Comparison of ENCODE assay signal across 26 cellular contexts in genomic region chr1:239630767-239631166, GRCh38.
"Had no signal": no experiment of that assay in that cellular context is flagged by ENCODE, and none has a peak within 500 bp of the region (broad histone marks: within the 10 kb centered on the region; RNA-seq: fewer than 3 reads in every experiment).

No MANE protein-coding gene starts in this region.

- H3K27me3 ChIP-seq: body of pancreas, cardiac muscle cell, gastroesophageal sphincter, transverse colon had no signal

- H3K27ac ChIP-seq: body of pancreas, cardiac muscle cell, epithelial cell of prostate, gastroesophageal sphincter, left ventricle myocardium inferior, transverse colon had no signal

- DNase-seq: activated CD8-positive, alpha-beta memory T cell treated with anti-CD3 and anti-CD28 coated beads, Interleukin-2, amount 10 ng/mL, durations not matched to agents 7 days and 5 days; activated CD8-positive, alpha-beta T cell treated with anti-CD3 and anti-CD28 coated beads for 36 hours; activated gamma-delta T cell; activated T-cell treated with anti-CD3 and anti-CD28 coated beads for 4 hours; anterior cingulate cortex; body of pancreas; cortex of kidney; head of caudate nucleus; left ventricle myocardium inferior; mammary epithelial cell; midbrain; natural killer cell; retina; stimulated activated CD4-positive, alpha-beta T cell treated with anti-CD3 and anti-CD28 coated beads, Interleukin-2, amount 100 ng/mL, for 48 hours; stimulated activated CD8-positive, alpha-beta memory T cell treated with anti-CD3 and anti-CD28 coated beads, Interleukin-4, amount 100 ng/mL, for 48 hours; stimulated activated naive B cell treated with anti-CD40 and anti-IgM and Interleukin-4, amounts not matched to agents 10 μg/mL and 1 μg/mL and 100 μg/mL, for 72 hours; T1000; transverse colon had no signal

- H3K36me3 Mint-ChIP-seq: activated CD8-positive, alpha-beta memory T cell treated with anti-CD3 and anti-CD28 coated beads, Interleukin-2, amount 10 ng/mL, durations not matched to agents 7 days and 5 days; natural killer cell; stimulated activated naive B cell treated with anti-CD40 and anti-IgM and Interleukin-4, amounts not matched to agents 10 μg/mL and 1 μg/mL and 100 μg/mL, for 72 hours had no signal

- H3K27me3 Mint-ChIP-seq: activated CD4-positive, alpha-beta T cell treated with anti-CD3 and anti-CD28 coated beads, Interleukin-2, amount 10 ng/mL, durations not matched to agents 24 days and 14 days; activated CD8-positive, alpha-beta memory T cell treated with anti-CD3 and anti-CD28 coated beads, Interleukin-2, amount 10 ng/mL, durations not matched to agents 7 days and 5 days; activated CD8-positive, alpha-beta T cell treated with anti-CD3 and anti-CD28 coated beads for 36 hours; activated naive CD4-positive, alpha-beta T cell treated with anti-CD3 and anti-CD28 coated beads, Interleukin-2, amount 50 U/mL, for 24 hours; progenitor cell of endocrine pancreas; stimulated activated naive B cell treated with anti-CD40 and anti-IgM and Interleukin-4, amounts not matched to agents 10 μg/mL and 1 μg/mL and 100 μg/mL, for 72 hours had no signal

- H3K9me3 Mint-ChIP-seq: activated CD4-positive, alpha-beta T cell treated with anti-CD3 and anti-CD28 coated beads, Interleukin-2, amount 10 ng/mL, durations not matched to agents 24 days and 14 days; activated CD8-positive, alpha-beta T cell treated with anti-CD3 and anti-CD28 coated beads for 36 hours; activated naive CD4-positive, alpha-beta T cell treated with anti-CD3 and anti-CD28 coated beads, Interleukin-2, amount 50 U/mL, for 24 hours; activated T-helper 1 cell treated with anti-CD3 and anti-CD28 coated beads, Interleukin-12 subunit alpha, Interleukin-12 subunit beta, Interleukin-2, Interleukin-4 antibody, amounts not matched to agents 30 ng/mL and 10 ng/mL and 1 ng/mL, durations not matched to agents 14 hours and 24 hours and 36 hours; natural killer cell had no signal

- H3K27ac Mint-ChIP-seq: activated CD4-positive, alpha-beta T cell treated with anti-CD3 and anti-CD28 coated beads, Interleukin-2, amount 10 ng/mL, durations not matched to agents 24 days and 14 days; activated CD8-positive, alpha-beta memory T cell treated with anti-CD3 and anti-CD28 coated beads, Interleukin-2, amount 10 ng/mL, durations not matched to agents 7 days and 5 days; activated CD8-positive, alpha-beta T cell treated with anti-CD3 and anti-CD28 coated beads for 36 hours; activated T-helper 1 cell treated with anti-CD3 and anti-CD28 coated beads, Interleukin-12 subunit alpha, Interleukin-12 subunit beta, Interleukin-2, Interleukin-4 antibody, amounts not matched to agents 30 ng/mL and 10 ng/mL and 1 ng/mL, durations not matched to agents 14 hours and 24 hours and 36 hours; natural killer cell; progenitor cell of endocrine pancreas; stimulated activated naive B cell treated with anti-CD40 and anti-IgM and Interleukin-4, amounts not matched to agents 10 μg/mL and 1 μg/mL and 100 μg/mL, for 72 hours had no signal

- H3K4me1 Mint-ChIP-seq: activated CD4-positive, alpha-beta T cell treated with anti-CD3 and anti-CD28 coated beads, Interleukin-2, amount 10 ng/mL, durations not matched to agents 24 days and 14 days; activated CD8-positive, alpha-beta memory T cell treated with anti-CD3 and anti-CD28 coated beads, Interleukin-2, amount 10 ng/mL, durations not matched to agents 7 days and 5 days; activated naive CD4-positive, alpha-beta T cell treated with anti-CD3 and anti-CD28 coated beads, Interleukin-2, amount 50 U/mL, for 24 hours; natural killer cell; stimulated activated naive B cell treated with anti-CD40 and anti-IgM and Interleukin-4, amounts not matched to agents 10 μg/mL and 1 μg/mL and 100 μg/mL, for 72 hours had no signal

- H3K4me3 Mint-ChIP-seq: activated CD4-positive, alpha-beta T cell treated with anti-CD3 and anti-CD28 coated beads, Interleukin-2, amount 10 ng/mL, durations not matched to agents 24 days and 14 days; activated CD8-positive, alpha-beta memory T cell treated with anti-CD3 and anti-CD28 coated beads, Interleukin-2, amount 10 ng/mL, durations not matched to agents 7 days and 5 days; activated CD8-positive, alpha-beta T cell treated with anti-CD3 and anti-CD28 coated beads for 36 hours; activated naive CD4-positive, alpha-beta T cell treated with anti-CD3 and anti-CD28 coated beads, Interleukin-2, amount 50 U/mL, for 24 hours; activated T-helper 1 cell treated with anti-CD3 and anti-CD28 coated beads, Interleukin-12 subunit alpha, Interleukin-12 subunit beta, Interleukin-2, Interleukin-4 antibody, amounts not matched to agents 30 ng/mL and 10 ng/mL and 1 ng/mL, durations not matched to agents 14 hours and 24 hours and 36 hours; natural killer cell; stimulated activated naive B cell treated with anti-CD40 and anti-IgM and Interleukin-4, amounts not matched to agents 10 μg/mL and 1 μg/mL and 100 μg/mL, for 72 hours had no signal

- ATAC-seq: activated CD4-positive, CD25-positive, alpha-beta regulatory T cell treated with anti-CD3 and anti-CD28 coated beads, Interleukin-2, amount 50 U/mL, for 24 hours; activated CD8-positive, alpha-beta memory T cell treated with anti-CD3 and anti-CD28 coated beads, Interleukin-2, amount 10 ng/mL, durations not matched to agents 7 days and 5 days; activated CD8-positive, alpha-beta T cell treated with anti-CD3 and anti-CD28 coated beads for 36 hours; body of pancreas; gastroesophageal sphincter; natural killer cell; stimulated activated naive B cell treated with anti-CD40 and anti-IgM and Interleukin-4, amounts not matched to agents 10 μg/mL and 1 μg/mL and 100 μg/mL, for 72 hours had no signal

- H3K9me3 ChIP-seq: body of pancreas, gastroesophageal sphincter, left ventricle myocardium inferior, transverse colon had no signal

- H3K4me3 ChIP-seq: body of pancreas, gastroesophageal sphincter, left ventricle myocardium inferior, transverse colon had no signal

- H3K36me3 ChIP-seq: cardiac muscle cell, gastroesophageal sphincter, left ventricle myocardium inferior, transverse colon had no signal

- H3K4me1 ChIP-seq: body of pancreas, gastroesophageal sphincter, left ventricle myocardium inferior, transverse colon had no signal
